In genomic region chr3:195727596-195728195, GRCh38 we compare ENCODE assay signal across 2 cellular contexts.
A peak's percentile ranks its signal among the peaks of the same experiment; 100 is the strongest.
TF ChIP-seq lines count a peak whose summit lies in the region.

No MANE protein-coding gene starts in this region.

TF ChIP-seq in SK-N-SH, 30 proteins besides CTCF, POLR2A, EP300 and RAD21 (continued from another document):
- TF ChIP-seq MAX (IDR thresholded peaks at IDR 0.05; ENCODE audit: low read depth) (no peak), NRF1 (IDR thresholded peaks at IDR 0.05; ENCODE audit: low read depth, low read length) (no peak), RCOR1 (IDR thresholded peaks at IDR 0.05; ENCODE audit: low read length) (peak; percentile 40; the same call in 1 of the 2 replicates), TCF12 (IDR thresholded peaks at IDR 0.05) (no peak), GABPA (IDR thresholded peaks at IDR 0.05; ENCODE audit: low read depth) (no peak), FOSL2 (IDR thresholded peaks at IDR 0.05; ENCODE audit: borderline replicate concordance, low read depth) (no peak), CHD2 (IDR thresholded peaks at IDR 0.05; ENCODE audit: low read length, partially characterized antibody) (peak; percentile 58), MXI1 (IDR thresholded peaks at IDR 0.05; ENCODE audit: low read depth, low read length) (peak; percentile 67; the same call in 1 of the 2 replicates), IRF3 (IDR thresholded peaks at IDR 0.05; ENCODE audit: low read depth, low read length) (no peak), ELF1 (IDR thresholded peaks at IDR 0.05) (no peak), FOXM1 (IDR thresholded peaks at IDR 0.05; ENCODE audit: low read depth) (no peak), TEAD4 (IDR thresholded peaks at IDR 0.05; ENCODE audit: borderline replicate concordance, insufficient read depth) (no peak), REST (IDR thresholded peaks at IDR 0.05; ENCODE audit: low read depth, low read length) (no peak), GATA2 (CRISPR knock-in tag; IDR thresholded peaks at IDR 0.05) (peak; percentile 100), EZH2phosphoT487 (IDR thresholded peaks at IDR 0.05; ENCODE audit: borderline replicate concordance, low read depth) (no peak), TAF1 (IDR thresholded peaks at IDR 0.05; ENCODE audit: borderline replicate concordance, low read depth, low read length) (no peak), FOXJ3 (CRISPR knock-in tag; IDR thresholded peaks at IDR 0.05) (peak; percentile 52; the same call in 1 of the 2 replicates)
TF ChIP-seq in SK-N-SH: peak in this region for 5.

TF ChIP-seq in SK-N-SH treated with all-trans-retinoic acid at 6 μM for 48 hours, 23 proteins besides CTCF, POLR2A, EP300 and RAD21 (continued from another document):
- no peak for TF ChIP-seq PATZ1 (CRISPR knock-in tag; IDR thresholded peaks at IDR 0.05; ENCODE audit: borderline replicate concordance)
- no peak for TF ChIP-seq PPARA (CRISPR knock-in tag; IDR thresholded peaks at IDR 0.05; ENCODE audit: borderline replicate concordance)
- no peak for TF ChIP-seq GLIS3 (CRISPR knock-in tag; IDR thresholded peaks at IDR 0.05)
- no peak for TF ChIP-seq ZC3H10 (CRISPR knock-in tag; IDR thresholded peaks at IDR 0.05)
- TF ChIP-seq ARNTL (CRISPR knock-in tag; IDR thresholded peaks at IDR 0.05; ENCODE audit: borderline replicate concordance, low read depth), result no peak
- no peak for TF ChIP-seq ESRRG (CRISPR knock-in tag; IDR thresholded peaks at IDR 0.05)
- TF ChIP-seq CREB5 (CRISPR knock-in tag; IDR thresholded peaks at IDR 0.05; ENCODE audit: low read depth), result no peak
- TF ChIP-seq TSHZ2 (CRISPR knock-in tag; IDR thresholded peaks at IDR 0.05), result no peak
- TF ChIP-seq CSDC2 (CRISPR knock-in tag; IDR thresholded peaks at IDR 0.05), result no peak
- no peak for TF ChIP-seq ZNF8 (CRISPR knock-in tag; IDR thresholded peaks at IDR 0.05)
